Comparison of ENCODE assay signal across 22 cellular contexts in the genomic region with DNA sequence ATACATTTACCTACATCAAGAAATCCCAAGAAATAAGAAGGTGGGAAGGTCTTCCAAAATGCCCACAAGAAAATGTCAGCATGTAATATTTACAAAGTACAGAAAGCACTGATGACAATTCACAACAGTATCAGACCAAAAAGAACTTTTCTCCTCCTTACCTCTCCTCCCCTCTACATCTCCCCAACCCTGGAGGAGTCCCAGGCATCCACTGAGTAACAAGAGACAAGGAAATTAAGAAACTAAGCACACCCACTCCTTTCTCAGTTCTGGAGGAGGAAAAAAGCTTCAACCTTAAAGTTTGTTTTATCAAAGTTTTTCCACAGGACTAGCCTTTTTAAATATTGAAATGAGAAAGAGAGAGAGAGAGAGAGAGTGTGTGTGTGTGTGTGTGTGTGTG. TPM values are rescaled to one million over a fixed set of nuclear protein-coding genes. Genes with fewer than 3 reads are reported as not detected.
DNase-seq lines count a peak whose midpoint lies in the region; ATAC-seq, FAIRE-seq and TF ChIP-seq lines count a peak whose summit lies in the region.
"Had no signal": no experiment of that assay in that cellular context is flagged by ENCODE, and none has a peak within 500 bp of the region (broad histone marks: within the 10 kb centered on the region; RNA-seq: fewer than 3 reads in every experiment).

No MANE protein-coding gene starts in this region.

- H3K9me3 ChIP-seq in CD8-positive, alpha-beta memory T cell (ENCODE audit: low read length): no peaks in the 10 kb centered on the region
- H3K9me3 ChIP-seq in GM12878 (replicated peaks; ENCODE audit: control insufficient read depth, insufficient read depth, low read length) (no peaks in the 10 kb centered on the region), neural progenitor cell (ENCODE audit: low read depth) (no peaks in the 10 kb centered on the region)
- H3K9me3 ChIP-seq: sigmoid colon, SJSA1, stomach, upper lobe of right lung had no signal

- POLR2A ChIA-PET in activated CD4-positive, alpha-beta memory T cell treated with anti-CD3 and anti-CD28 coated beads for 36 hours (lab: Charles Lee): interaction anchor here (1.2 to 3.3 kb wide), 2 partner anchors 39 to 90 kb away, joined by 3 to 19 read pairs; partner anchors contain the start of gene SAAL1
- POLR2A ChIA-PET in activated CD4-positive, alpha-beta memory T cell treated with anti-CD3 and anti-CD28 coated beads, Interleukin-2, amount 10 ng/mL, durations not matched to agents 7 days and 5 days (lab: Charles Lee): interaction anchor here (2.0 kb wide), 1 partner anchor 8 kb away, joined by 11 read pairs; no protein-coding TSS in a partner anchor
- POLR2A ChIA-PET in CD8-positive, alpha-beta memory T cell (lab: Charles Lee): no interaction called here
- POLR2A ChIA-PET in GM12878 (lab: Charles Lee): interaction anchor here (1.1 kb wide), 2 partner anchors 91 to 101 kb away, joined by 3 to 4 read pairs; partner anchors contain the start of gene SAAL1

- H2AFZ ChIP-seq in GM12878 (ENCODE audit: control insufficient read depth, low read depth, low read length): peak overlapping the region; percentile 95; the same call in 1 of the 2 replicates
- H2AFZ ChIP-seq in neural progenitor cell (replicated peaks): no peak overlapping the region
- H2AFZ ChIP-seq: parathyroid adenoma had no signal

- BruUV-seq in GM12878 (replicated peaks; lab: Mats Ljungman, UMichigan): no TSS peak

- FAIRE-seq in GM12878 (lab: Jason Lieb, UNC): no peak
- FAIRE-seq: endothelial cell of umbilical vein had no signal

- no peak for TF ChIP-seq POLR2A in GM12878 (IDR thresholded peaks at IDR 0.05; ENCODE audit: low read depth, low read length)

- H3K79me2 ChIP-seq in GM12878 (ENCODE audit: control insufficient read depth, insufficient read depth, low read length) (peaks cover 9% of the 10 kb centered on the region), neural progenitor cell (ENCODE audit: low read depth) (peaks cover 19% of the 10 kb centered on the region)
- H3K79me2 ChIP-seq: parathyroid adenoma had no signal

- H3K27ac Mint-ChIP-seq in activated CD4-positive, alpha-beta memory T cell treated with anti-CD3 and anti-CD28 coated beads for 36 hours: peak overlapping the region; percentile 80
- H3K27ac Mint-ChIP-seq in activated CD4-positive, alpha-beta memory T cell treated with anti-CD3 and anti-CD28 coated beads, Interleukin-2, amount 10 ng/mL, durations not matched to agents 7 days and 5 days: no peak overlapping the region
- peak overlapping the region in 6 of 8 donors; percentile 5 to 100 (median 48) for H3K27ac Mint-ChIP-seq in CD8-positive, alpha-beta memory T cell
- H3K27ac Mint-ChIP-seq in neural progenitor cell: no peak overlapping the region
- H3K27ac Mint-ChIP-seq: CD14-positive monocyte; dendritic cell treated with granulocyte-macrophage colony-stimulating factor and Interleukin-4, amounts not matched to agents 40 ng/mL and 50 ng/mL, for 4 days had no signal

- peaks cover 40% of the 10 kb centered on the region for H3K4me1 Mint-ChIP-seq in activated CD4-positive, alpha-beta memory T cell treated with anti-CD3 and anti-CD28 coated beads for 36 hours (ENCODE audit: low read depth)
- H3K4me1 Mint-ChIP-seq in activated CD4-positive, alpha-beta memory T cell treated with anti-CD3 and anti-CD28 coated beads, Interleukin-2, amount 10 ng/mL, durations not matched to agents 7 days and 5 days: peaks cover 32% of the 10 kb centered on the region
- peaks cover 27 to 43% (median 41%) of the 10 kb centered on the region in 3 donors for H3K4me1 Mint-ChIP-seq in CD8-positive, alpha-beta memory T cell
- peaks cover 17% of the 10 kb centered on the region for H3K4me1 Mint-ChIP-seq in neural progenitor cell

- 0 out of 2 replicates have a peak overlapping the region, but pooled peaks have one; percentile 69 for H3K4me2 ChIP-seq in GM12878 (ENCODE audit: control insufficient read depth, insufficient read depth)
- no peak overlapping the region for H3K4me2 ChIP-seq in neural progenitor cell

- TF ChIP-seq RAD21 in GM12878 (IDR thresholded peaks at IDR 0.05; ENCODE audit: insufficient read depth, low read depth, low read length): no peak

- H4K20me1 ChIP-seq in GM12878 (ENCODE audit: control insufficient read depth, insufficient read depth) (no peaks in the 10 kb centered on the region), neural progenitor cell (ENCODE audit: low read depth) (peaks cover 10% of the 10 kb centered on the region)

- RAD21 ChIA-PET in GM12878 (lab: Charles Lee; ENCODE audit: unreplicated experiment): no interaction called here

- no peaks in the 10 kb centered on the region for H3K27me3 Mint-ChIP-seq in activated CD4-positive, alpha-beta memory T cell treated with anti-CD3 and anti-CD28 coated beads for 36 hours
- H3K27me3 Mint-ChIP-seq in activated CD4-positive, alpha-beta memory T cell treated with anti-CD3 and anti-CD28 coated beads, Interleukin-2, amount 10 ng/mL, durations not matched to agents 7 days and 5 days: no peaks in the 10 kb centered on the region
- H3K27me3 Mint-ChIP-seq in CD8-positive, alpha-beta memory T cell: no peaks in the 10 kb centered on the region
- H3K27me3 Mint-ChIP-seq in neural progenitor cell (ENCODE audit: insufficient read depth, low read depth): peaks cover 11% of the 10 kb centered on the region
- H3K27me3 Mint-ChIP-seq: activated B cell treated with CpG ODN at 0.5 μM for 24 hours had no signal

- H3K36me3 ChIP-seq in CD8-positive, alpha-beta memory T cell (ENCODE audit: insufficient read depth, low read length): no peaks in the 10 kb centered on the region
- no peaks in the 10 kb centered on the region for H3K36me3 ChIP-seq in GM12878 (ENCODE audit: control insufficient read depth in 2 of 2, insufficient read depth in 2 of 2, low read length in 1 of 2)
- H3K36me3 ChIP-seq in neural progenitor cell: no peaks in the 10 kb centered on the region
- H3K36me3 ChIP-seq: sigmoid colon, SJSA1, stomach, upper lobe of right lung had no signal

- H3K4me3 Mint-ChIP-seq in activated CD4-positive, alpha-beta memory T cell treated with anti-CD3 and anti-CD28 coated beads for 36 hours: peak overlapping the region; percentile 14
- no peak overlapping the region for H3K4me3 Mint-ChIP-seq in activated CD4-positive, alpha-beta memory T cell treated with anti-CD3 and anti-CD28 coated beads, Interleukin-2, amount 10 ng/mL, durations not matched to agents 7 days and 5 days
- peak overlapping the region in 6 of 7 donors; percentile 5 to 58 (median 42) for H3K4me3 Mint-ChIP-seq in CD8-positive, alpha-beta memory T cell
- peak overlapping the region; percentile 99 for H3K4me3 Mint-ChIP-seq in neural progenitor cell
- H3K4me3 Mint-ChIP-seq: dendritic cell treated with granulocyte-macrophage colony-stimulating factor and Interleukin-4, amounts not matched to agents 40 ng/mL and 50 ng/mL, for 4 days had no signal

- no peak overlapping the region for H3K4me3 ChIP-seq in CD8-positive, alpha-beta memory T cell (ENCODE audit: low read length)
- H3K4me3 ChIP-seq in GM12878: no peak overlapping the region
- no peak overlapping the region for H3K4me3 ChIP-seq in neural progenitor cell
- H3K4me3 ChIP-seq: sigmoid colon, SJSA1, stomach, upper lobe of right lung had no signal

- no peak overlapping the region for H3K27ac ChIP-seq in CD8-positive, alpha-beta memory T cell (ENCODE audit: low read depth, low read length)
- no peak overlapping the region for H3K27ac ChIP-seq in GM12878 (ENCODE audit: control insufficient read depth, insufficient read depth)
- H3K27ac ChIP-seq in neural progenitor cell: no peak overlapping the region
- H3K27ac ChIP-seq: parathyroid adenoma, sigmoid colon, SJSA1, stomach, upper lobe of right lung had no signal

- peaks cover 23% of the 10 kb centered on the region for H3F3A ChIP-seq in neural progenitor cell (ENCODE audit: low read depth)

- no peaks in the 10 kb centered on the region for H3K27me3 ChIP-seq in CD8-positive, alpha-beta memory T cell (ENCODE audit: insufficient read depth, low read length, poor library complexity, severe bottlenecking)
- H3K27me3 ChIP-seq in GM12878 (replicated peaks in 1 of 2; ENCODE audit: control insufficient read depth in 2 of 2, insufficient read depth in 2 of 2, low read length in 1 of 2) (no peaks in the 10 kb centered on the region), neural progenitor cell (peaks cover 33% of the 10 kb centered on the region)
- H3K27me3 ChIP-seq: sigmoid colon, stomach, upper lobe of right lung had no signal

- DNase-seq in activated CD4-positive, alpha-beta memory T cell treated with anti-CD3 and anti-CD28 coated beads for 36 hours: no peak
- no peak for DNase-seq in activated CD4-positive, alpha-beta memory T cell treated with anti-CD3 and anti-CD28 coated beads, Interleukin-2, amount 10 ng/mL, durations not matched to agents 7 days and 5 days
- no peak for DNase-seq in CD8-positive, alpha-beta memory T cell
- no peak for DNase-seq in GM12878 (ENCODE audit: low read depth, low spot score)
- no peak for DNase-seq in neural progenitor cell (ENCODE audit: low spot score)
- DNase-seq in NCI-H2107 (lab: John Stamatoyannopoulos, UW): no peak
- no peak for DNase-seq in GOT3 (lab: John Stamatoyannopoulos, UW)
- DNase-seq in posterior cingulate gyrus: no peak
- DNase-seq: activated B cell treated with CpG ODN at 0.5 μM for 24 hours; activated CD8-positive, alpha-beta memory T cell treated with anti-CD3 and anti-CD28 coated beads, Interleukin-2, amount 50 U/mL, for 48 hours; KBM-7; NCI-H1930; sigmoid colon; stomach; upper lobe of right lung had no signal

- CTCF ChIA-PET in activated CD4-positive, alpha-beta memory T cell treated with anti-CD3 and anti-CD28 coated beads for 36 hours (lab: Charles Lee): interaction anchor here (2.1 kb wide), 1 partner anchor 100 kb away, joined by 10 read pairs; no protein-coding TSS in a partner anchor
- CTCF ChIA-PET in activated CD4-positive, alpha-beta memory T cell treated with anti-CD3 and anti-CD28 coated beads, Interleukin-2, amount 10 ng/mL, durations not matched to agents 7 days and 5 days (lab: Charles Lee): interaction anchor here (1.9 kb wide), 1 partner anchor 89 kb away, joined by 10 read pairs; no protein-coding TSS in a partner anchor
- CTCF ChIA-PET in CD8-positive, alpha-beta memory T cell (lab: Charles Lee): no interaction called here
- CTCF ChIA-PET in GM12878 (lab: Yijun Ruan, JAX): interaction anchor here (0.6 to 2.3 kb wide), 6 partner anchors 23 to 229 kb away, joined by 3 to 15 read pairs (median 4); partner anchors contain the start of gene SAAL1

- H3K9ac ChIP-seq in GM12878 (ENCODE audit: control insufficient read depth, insufficient read depth, low read length) (no peak overlapping the region), neural progenitor cell (no peak overlapping the region)
- H3K9ac ChIP-seq: parathyroid adenoma had no signal

- TF ChIP-seq EP300 in GM12878 (IDR thresholded peaks at IDR 0.05; ENCODE audit: borderline replicate concordance in 1 of 2, control insufficient read depth in 1 of 2, low read depth in 2 of 2, low read length in 2 of 2): no peak

- H3K9me3 Mint-ChIP-seq in activated CD4-positive, alpha-beta memory T cell treated with anti-CD3 and anti-CD28 coated beads for 36 hours: no peaks in the 10 kb centered on the region
- H3K9me3 Mint-ChIP-seq in activated CD4-positive, alpha-beta memory T cell treated with anti-CD3 and anti-CD28 coated beads, Interleukin-2, amount 10 ng/mL, durations not matched to agents 7 days and 5 days: no peaks in the 10 kb centered on the region
- H3K9me3 Mint-ChIP-seq in CD8-positive, alpha-beta memory T cell: no peaks in the 10 kb centered on the region
- H3K9me3 Mint-ChIP-seq in neural progenitor cell: no peaks in the 10 kb centered on the region
- H3K9me3 Mint-ChIP-seq: activated B cell treated with CpG ODN at 0.5 μM for 24 hours; dendritic cell treated with granulocyte-macrophage colony-stimulating factor and Interleukin-4, amounts not matched to agents 40 ng/mL and 50 ng/mL, for 4 days; T-helper 2 cell treated with Interferon-gamma antibody and Interleukin-4, amounts not matched to agents 5 μg/mL and 100 μg/mL, for 36 hours had no signal

- TF ChIP-seq CTCF in GM12878 (IDR thresholded peaks at IDR 0.05 in 2 of 3, conservative IDR thresholded peaks at IDR 0.05 in 1 of 3; ENCODE audit: control insufficient read depth in 2 of 3, extremely low read depth in 1 of 3, insufficient read depth in 1 of 3, low read depth in 3 of 3, low read length in 3 of 3) (no peak), neural progenitor cell (IDR thresholded peaks at IDR 0.05) (no peak)

- in situ Hi-C loops in GM12878 (cut with MboI): no loop called here

- H3K4me1 ChIP-seq in CD8-positive, alpha-beta memory T cell (ENCODE audit: insufficient read depth, low read length): peaks cover 8% of the 10 kb centered on the region
- peaks cover 23% of the 10 kb centered on the region for H3K4me1 ChIP-seq in GM12878 (ENCODE audit: control insufficient read depth, insufficient read depth, low read length)
- peaks cover 16% of the 10 kb centered on the region for H3K4me1 ChIP-seq in neural progenitor cell

- no peak for ATAC-seq in GM12878
- ATAC-seq: Panc1, upper lobe of right lung had no signal

- SMC1A ChIA-PET in GM12878 (lab: Charles Lee; ENCODE audit: uncharacterized antibody, unreplicated experiment): interaction anchor here (1.2 to 2.0 kb wide), 5 partner anchors 24 to 511 kb away, joined by 3 to 8 read pairs (median 4); partner anchors contain the start of genes SAAL1 and TSG101

- intact Hi-C loops in activated CD4-positive, alpha-beta memory T cell treated with anti-CD3 and anti-CD28 coated beads for 36 hours (cut with micrococcal nuclease): loop anchor here (5.0 to 10.0 kb wide), 5 partner anchors 307 to 1278 kb away; partner anchors contain the start of genes C11orf58, GTF2H1, HPS5 and NCR3LG1
- intact Hi-C loops in GM12878 (cut with micrococcal nuclease; ENCODE audit: unreplicated experiment) (no loop called here), posterior cingulate gyrus (cut with DNase I) (loop anchor here (5.0 kb wide), 1 partner anchor 92 kb away; the partner anchor contains the start of gene SAAL1)

- H3K36me3 Mint-ChIP-seq in activated CD4-positive, alpha-beta memory T cell treated with anti-CD3 and anti-CD28 coated beads for 36 hours: no peaks in the 10 kb centered on the region
- H3K36me3 Mint-ChIP-seq in activated CD4-positive, alpha-beta memory T cell treated with anti-CD3 and anti-CD28 coated beads, Interleukin-2, amount 10 ng/mL, durations not matched to agents 7 days and 5 days (ENCODE audit: low read depth): no peaks in the 10 kb centered on the region
- peaks cover 0 to 8% (median 0%) of the 10 kb centered on the region in 3 donors for H3K36me3 Mint-ChIP-seq in CD8-positive, alpha-beta memory T cell
- no peaks in the 10 kb centered on the region for H3K36me3 Mint-ChIP-seq in neural progenitor cell
- H3K36me3 Mint-ChIP-seq: CD14-positive monocyte had no signal

RNA-seq across cellular contexts. Expression of gene SERGEF, which starts 2.0 kb away (rescaled TPM):
- total RNA-seq in activated CD4-positive, alpha-beta memory T cell treated with anti-CD3 and anti-CD28 coated beads for 36 hours: 10 to 100 TPM; 42.7 to 44.2 TPM
- 10 to 100 TPM; 33.9 to 34.2 TPM for total RNA-seq in activated CD4-positive, alpha-beta memory T cell treated with anti-CD3 and anti-CD28 coated beads, Interleukin-2, amount 10 ng/mL, durations not matched to agents 7 days and 5 days
- 10 to 100 TPM; 30.0 to 34.5 TPM for total RNA-seq in CD8-positive, alpha-beta memory T cell
- polyA plus RNA-seq in CD8-positive, alpha-beta memory T cell: 69.3 TPM
- total RNA-seq in GM12878 (2013; cell fraction: nucleolus; rRNA removed): 40.1 and 47.6 TPM in 2 replicates
- total RNA-seq in GM12878 (2014; rRNA removed) (25.5 and 29.9 TPM in 2 replicates), GM12878 (2014; rRNA removed; fragmentation: Illumina TruSeq; extraction: Trizol) (26.1 and 29.0 TPM in 2 replicates), GM12878 (2021) (27.8 and 28.8 TPM in 2 replicates), neural progenitor cell (ENCODE audit: low replicate concordance) (35.1 and 36.5 TPM in 2 replicates)
- polyA plus RNA-seq in GM12878 (2011; ENCODE audit: low read depth): 26.0 TPM
- polyA plus RNA-seq in GM12878 (2011; rRNA removed) (21.1 and 22.8 TPM in 2 replicates), GM12878 (2014; fragmentation: Illumina TruSeq; extraction: Trizol) (17.6 and 21.3 TPM in 2 replicates), GM12878 (2014; fragmentation: Nextera tagmentation; extraction: Ambion mirVana) (10 to 100 TPM; 14.6 to 25.6 TPM), GM12878 (2014; rRNA removed) (17.7 and 18.7 TPM in 2 replicates), GM12878 (2016; fragmentation: Nextera tagmentation; extraction: Ambion mirVana) (10 to 100 TPM; 21.6 to 22.0 TPM)
- polyA plus RNA-seq in GM12878 (2011; cell fraction: cytosol; rRNA removed): 21.6 and 24.8 TPM in 2 replicates
- polyA plus RNA-seq in GM12878 (2011; cell fraction: nucleus; rRNA removed): 23.4 and 27.7 TPM in 2 replicates
- 29.0 and 39.8 TPM in 2 replicates for polyA plus RNA-seq in GM12878 (2012)
- polyA minus RNA-seq in GM12878 (2011; rRNA and poly(A)+ RNA removed): 46.3 and 47.5 TPM in 2 replicates
- polyA minus RNA-seq in GM12878 (2011; cell fraction: cytosol; rRNA and poly(A)+ RNA removed): 10.4 and 12.2 TPM in 2 replicates
- polyA minus RNA-seq in GM12878 (2011; cell fraction: nucleus; rRNA and poly(A)+ RNA removed): 25.8 and 34.2 TPM in 2 replicates

RNA-seq across cellular contexts. Expression of gene TPH1, which starts 31.2 kb away (rescaled TPM):
- under 1 TPM; 0.05 to 0.14 TPM for total RNA-seq in activated CD4-positive, alpha-beta memory T cell treated with anti-CD3 and anti-CD28 coated beads for 36 hours
- total RNA-seq in activated CD4-positive, alpha-beta memory T cell treated with anti-CD3 and anti-CD28 coated beads, Interleukin-2, amount 10 ng/mL, durations not matched to agents 7 days and 5 days: under 1 TPM; 0.15 to 0.18 TPM
- under 1 TPM; 0.20 to 0.53 TPM for total RNA-seq in CD8-positive, alpha-beta memory T cell
- 0.03 TPM for polyA plus RNA-seq in CD8-positive, alpha-beta memory T cell
- total RNA-seq in GM12878 (2013; cell fraction: nucleolus; rRNA removed): 1.4 and 2.4 TPM in 2 replicates
- total RNA-seq in GM12878 (2014; rRNA removed) (0.27 and 0.34 TPM in 2 replicates), GM12878 (2014; rRNA removed; fragmentation: Illumina TruSeq; extraction: Trizol) (0.32 and 0.36 TPM in 2 replicates), GM12878 (2021) (0.23 and 0.27 TPM in 2 replicates), neural progenitor cell (ENCODE audit: low replicate concordance) (0.24 and 0.25 TPM in 2 replicates)
- polyA plus RNA-seq in GM12878 (2011; ENCODE audit: low read depth): 0.13 TPM
- polyA plus RNA-seq in GM12878 (2011; rRNA removed) (0.72 and 1.2 TPM in 2 replicates), GM12878 (2014; fragmentation: Illumina TruSeq; extraction: Trizol) (0.76 and 0.82 TPM in 2 replicates), GM12878 (2014; fragmentation: Nextera tagmentation; extraction: Ambion mirVana) (under 1 TPM; 0.05 to 0.26 TPM), GM12878 (2014; rRNA removed) (0.24 and 0.69 TPM in 2 replicates), GM12878 (2016; fragmentation: Nextera tagmentation; extraction: Ambion mirVana) (under 1 TPM; 0.23 to 0.32 TPM)
- 0.13 and 0.22 TPM in 2 replicates for polyA plus RNA-seq in GM12878 (2011; cell fraction: cytosol; rRNA removed)
- 2.1 and 2.9 TPM in 2 replicates for polyA plus RNA-seq in GM12878 (2011; cell fraction: nucleus; rRNA removed)
- 0.18 and 0.25 TPM in 2 replicates for polyA plus RNA-seq in GM12878 (2012)
- 0.22 and 0.41 TPM in 2 replicates for polyA minus RNA-seq in GM12878 (2011; rRNA and poly(A)+ RNA removed)
- not detected in 2 replicates for polyA minus RNA-seq in GM12878 (2011; cell fraction: cytosol; rRNA and poly(A)+ RNA removed)
- polyA minus RNA-seq in GM12878 (2011; cell fraction: nucleus; rRNA and poly(A)+ RNA removed): 0.48 and 0.86 TPM in 2 replicates
- polyA plus RNA-seq: CD14-positive monocyte had no signal

Comparison
In these comparisons a context has a peak if more than half of its experiments do, and no peak if none do; other contexts are left out.
1. H3K27ac Mint-ChIP-seq: peak in activated CD4-positive, alpha-beta memory T cell treated with anti-CD3 and anti-CD28 coated beads for 36 hours (single experiment) and CD8-positive, alpha-beta memory T cell (6 of 8); none in activated CD4-positive, alpha-beta memory T cell treated with anti-CD3 and anti-CD28 coated beads, Interleukin-2, amount 10 ng/mL, durations not matched to agents 7 days and 5 days (single experiment) and neural progenitor cell (single experiment).